Comparison of ENCODE assay signal across 14 cellular contexts in the genomic region with DNA sequence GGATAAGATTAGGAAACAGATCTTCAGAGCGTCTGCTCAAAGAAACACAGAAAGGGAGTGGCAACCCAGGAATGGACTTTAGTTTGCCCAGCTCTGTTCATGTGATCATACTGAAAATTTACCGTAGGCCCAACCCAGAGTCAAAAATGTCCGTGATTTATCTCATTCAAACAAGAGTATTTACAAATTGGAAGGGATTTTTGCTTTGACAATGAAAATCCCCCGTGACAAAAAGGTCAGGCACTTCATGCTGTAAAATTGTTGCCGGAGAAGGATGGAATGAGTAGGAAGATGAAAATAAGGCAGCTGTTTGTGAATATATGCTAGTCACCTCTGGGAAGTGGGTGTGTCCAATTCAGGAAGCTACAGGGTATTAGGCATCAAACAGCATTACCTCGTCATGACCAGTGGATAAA. TPM values are rescaled to one million over a fixed set of nuclear protein-coding genes. Genes with fewer than 3 reads are reported as not detected.
DNase-seq lines count a peak whose midpoint lies in the region; FAIRE-seq and TF ChIP-seq lines count a peak whose summit lies in the region.
"Had no signal": no experiment of that assay in that cellular context is flagged by ENCODE, and none has a peak within 500 bp of the region (broad histone marks: within the 10 kb centered on the region; RNA-seq: fewer than 3 reads in every experiment).

No MANE protein-coding gene starts in this region.

- FAIRE-seq in HTR-8/SVneo (lab: Jason Lieb, UNC) = no peak

- TF ChIP-seq CTCF in type B pancreatic cell (conservative IDR thresholded peaks at IDR 0.05) = no peak

- peaks cover 3% of the 10 kb centered on the region for H3K36me3 Mint-ChIP-seq in activated naive CD4-positive, alpha-beta T cell treated with anti-CD3 and anti-CD28 coated beads, Interleukin-2, amount 50 U/mL, for 24 hours
- H3K36me3 Mint-ChIP-seq in activated naive CD8-positive, alpha-beta T cell treated with anti-CD3 and anti-CD28 coated beads for 36 hours = peaks cover 9% of the 10 kb centered on the region
- H3K36me3 Mint-ChIP-seq in type B pancreatic cell = no peaks in the 10 kb centered on the region

- no peaks in the 10 kb centered on the region for H3K9me3 Mint-ChIP-seq in activated naive CD4-positive, alpha-beta T cell treated with anti-CD3 and anti-CD28 coated beads, Interleukin-2, amount 50 U/mL, for 24 hours
- H3K9me3 Mint-ChIP-seq in activated naive CD8-positive, alpha-beta T cell treated with anti-CD3 and anti-CD28 coated beads for 36 hours = peaks cover 1% of the 10 kb centered on the region
- H3K9me3 Mint-ChIP-seq in type B pancreatic cell = peaks cover 3% of the 10 kb centered on the region
- H3K9me3 Mint-ChIP-seq: IgD-negative memory B cell had no signal

- peaks cover 82% of the 10 kb centered on the region for H3K4me1 Mint-ChIP-seq in activated naive CD4-positive, alpha-beta T cell treated with anti-CD3 and anti-CD28 coated beads, Interleukin-2, amount 50 U/mL, for 24 hours
- peaks cover 48% of the 10 kb centered on the region for H3K4me1 Mint-ChIP-seq in activated naive CD8-positive, alpha-beta T cell treated with anti-CD3 and anti-CD28 coated beads for 36 hours
- peaks cover 16% of the 10 kb centered on the region for H3K4me1 Mint-ChIP-seq in type B pancreatic cell (ENCODE audit: unreplicated experiment)
- H3K4me1 Mint-ChIP-seq: IgD-negative memory B cell had no signal

- H3K27me3 Mint-ChIP-seq in activated naive CD4-positive, alpha-beta T cell treated with anti-CD3 and anti-CD28 coated beads, Interleukin-2, amount 50 U/mL, for 24 hours = no peaks in the 10 kb centered on the region
- H3K27me3 Mint-ChIP-seq in activated naive CD8-positive, alpha-beta T cell treated with anti-CD3 and anti-CD28 coated beads for 36 hours = no peaks in the 10 kb centered on the region
- H3K27me3 Mint-ChIP-seq in type B pancreatic cell = no peaks in the 10 kb centered on the region
- H3K27me3 Mint-ChIP-seq: IgD-negative memory B cell had no signal

- peak overlapping the region; percentile 82 for H3K4me3 Mint-ChIP-seq in activated naive CD4-positive, alpha-beta T cell treated with anti-CD3 and anti-CD28 coated beads, Interleukin-2, amount 50 U/mL, for 24 hours
- H3K4me3 Mint-ChIP-seq in activated naive CD8-positive, alpha-beta T cell treated with anti-CD3 and anti-CD28 coated beads for 36 hours = peak overlapping the region; percentile 76
- H3K4me3 Mint-ChIP-seq in type B pancreatic cell = peak overlapping the region; percentile 64
- H3K4me3 Mint-ChIP-seq: IgD-negative memory B cell had no signal

- peak overlapping the region; percentile 75 for H3K27ac Mint-ChIP-seq in activated naive CD4-positive, alpha-beta T cell treated with anti-CD3 and anti-CD28 coated beads, Interleukin-2, amount 50 U/mL, for 24 hours
- peak overlapping the region; percentile 76 for H3K27ac Mint-ChIP-seq in activated naive CD8-positive, alpha-beta T cell treated with anti-CD3 and anti-CD28 coated beads for 36 hours
- peak overlapping the region; percentile 93 for H3K27ac Mint-ChIP-seq in type B pancreatic cell
- H3K27ac Mint-ChIP-seq: IgD-negative memory B cell had no signal

- no peak for DNase-seq in activated naive CD4-positive, alpha-beta T cell (lab: John Stamatoyannopoulos, UW)
- DNase-seq in activated naive CD8-positive, alpha-beta T cell treated with anti-CD3 and anti-CD28 coated beads for 36 hours = no peak
- DNase-seq in lung microvascular endothelial cell (ENCODE audit: low read depth in 2 of 2) (peak; percentile 73 to 74), type B pancreatic cell (ENCODE audit: extremely low spot score, unreplicated experiment) (no peak), medulla oblongata (ENCODE audit: extremely low spot score) (no peak), HTR-8/SVneo (ENCODE audit: insufficient read length, low spot score) (no peak), NCI-H2081 (lab: John Stamatoyannopoulos, UW) (no peak)
- DNase-seq: activated effector memory CD4-positive, alpha-beta T cell treated with Interleukin-2 at 50 U/mL for 16 hours; cerebellar nuclear complex; kidney; NCI-H1417 treated with DMSO at 0.1 percent for 48 hours; WERI-Rb-1 had no signal

RNA-seq across cellular contexts. Expression of a gene that starts 1.2 kb away (rescaled TPM):
- total RNA-seq in activated naive CD8-positive, alpha-beta T cell treated with anti-CD3 and anti-CD28 coated beads for 36 hours = under 1 TPM; 0.64 to 0.80 TPM
- total RNA-seq in lung microvascular endothelial cell = 1.6 and 8.3 TPM in 2 replicates
- 2.5 and 4.4 TPM in 2 replicates for total RNA-seq in type B pancreatic cell (ENCODE audit: low replicate concordance)

Comparison
In these comparisons a context has a peak if more than half of its experiments do, and no peak if none do; other contexts are left out.
1. DNase-seq: peak in lung microvascular endothelial cell (2 of 2); none in activated naive CD4-positive, alpha-beta T cell (0 of 4), activated naive CD8-positive, alpha-beta T cell treated with anti-CD3 and anti-CD28 coated beads for 36 hours (single experiment), type B pancreatic cell (single experiment), medulla oblongata (single experiment), HTR-8/SVneo (single experiment) and NCI-H2081 (0 of 2).
2. Peak in every context shown above with its lines, with median percentiles within 50 percentile points of each other: H3K27ac Mint-ChIP-seq and H3K4me3 Mint-ChIP-seq.